ENCODE assay signal across 10 cellular contexts in the genomic region with DNA sequence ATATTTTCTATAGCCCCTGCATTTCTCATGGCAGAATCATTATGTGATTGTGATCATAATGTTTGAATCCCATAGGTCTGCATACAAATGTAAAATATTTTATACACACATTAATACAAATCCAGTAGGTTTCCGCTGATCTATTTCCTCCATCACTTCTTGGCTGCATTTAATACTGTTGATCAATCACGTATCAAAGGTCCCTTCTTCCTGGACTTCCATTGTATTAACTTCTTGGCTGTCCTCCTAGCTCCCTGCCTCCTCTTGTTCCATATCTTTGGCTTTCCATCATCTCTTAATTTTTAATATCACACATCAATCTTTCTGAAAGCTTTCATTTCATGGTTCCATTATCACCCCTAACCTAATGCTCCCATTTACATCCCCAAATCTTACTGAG.
"Had no signal": no experiment of that assay in that cellular context is flagged by ENCODE, and none has a peak within 500 bp of the region (broad histone marks: within the 10 kb centered on the region; RNA-seq: fewer than 3 reads in every experiment).

No MANE protein-coding gene starts in this region.

- H3K9me3 ChIP-seq: HAP-1 had no signal

- H3K4me1 ChIP-seq: HAP-1 had no signal

- H3K27ac ChIP-seq: GM23248, HL-60 had no signal

- H2AFZ ChIP-seq: GM23248 had no signal

- H3K4me3 ChIP-seq: GM23248, HAP-1, K562 had no signal

- H3K36me3 ChIP-seq: HAP-1 had no signal

- ATAC-seq: HCT116, K562 had no signal

- DNase-seq: GM23248, GOT3, H7, HFFc6, IMR-90, KG1 had no signal
